In the genomic region with DNA sequence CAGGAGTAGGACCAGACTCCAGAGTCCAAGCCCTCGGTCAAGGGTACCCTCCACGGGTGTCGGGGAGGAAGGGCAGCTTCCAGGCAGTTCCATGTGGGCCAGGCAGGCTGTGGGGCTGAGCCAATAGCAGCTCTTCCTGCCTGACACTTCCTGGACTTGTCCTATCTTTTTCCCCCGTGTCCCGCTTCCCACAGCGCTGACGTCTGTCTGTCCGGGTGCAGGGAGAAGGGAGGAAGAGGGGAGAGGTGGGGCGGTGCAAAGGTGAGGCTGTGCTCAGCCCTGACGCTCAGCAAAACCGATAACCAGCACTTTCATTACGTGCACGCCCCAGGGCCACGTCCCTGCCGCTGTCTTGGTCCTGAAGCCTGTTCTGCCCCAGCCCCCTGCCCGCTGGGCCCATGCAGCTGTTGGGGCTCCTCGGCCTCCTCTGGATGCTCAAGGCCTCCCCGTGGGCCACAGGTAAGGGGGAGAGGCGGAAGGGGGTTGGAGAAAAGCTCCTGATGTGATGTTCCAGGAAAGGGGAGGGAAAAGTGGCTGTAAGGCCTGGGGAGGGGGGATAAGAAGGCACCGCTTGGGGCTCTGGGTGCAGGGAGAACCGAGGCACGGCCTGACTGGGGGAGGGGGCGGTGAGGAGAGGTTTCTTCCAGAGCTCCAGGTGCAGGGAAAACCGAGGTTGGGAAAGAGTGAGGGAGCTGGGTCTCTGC, we compare ENCODE assay signal across 16 cellular contexts. TPM values are rescaled to one million over a fixed set of nuclear protein-coding genes. Genes with fewer than 3 reads are reported as not detected.
DNase-seq lines count a peak whose midpoint lies in the region; ATAC-seq and TF ChIP-seq lines count a peak whose summit lies in the region.
"Had no signal": no experiment of that assay in that cellular context is flagged by ENCODE, and none has a peak within 500 bp of the region (broad histone marks: within the 10 kb centered on the region; RNA-seq: fewer than 3 reads in every experiment).

A gene with protein sequence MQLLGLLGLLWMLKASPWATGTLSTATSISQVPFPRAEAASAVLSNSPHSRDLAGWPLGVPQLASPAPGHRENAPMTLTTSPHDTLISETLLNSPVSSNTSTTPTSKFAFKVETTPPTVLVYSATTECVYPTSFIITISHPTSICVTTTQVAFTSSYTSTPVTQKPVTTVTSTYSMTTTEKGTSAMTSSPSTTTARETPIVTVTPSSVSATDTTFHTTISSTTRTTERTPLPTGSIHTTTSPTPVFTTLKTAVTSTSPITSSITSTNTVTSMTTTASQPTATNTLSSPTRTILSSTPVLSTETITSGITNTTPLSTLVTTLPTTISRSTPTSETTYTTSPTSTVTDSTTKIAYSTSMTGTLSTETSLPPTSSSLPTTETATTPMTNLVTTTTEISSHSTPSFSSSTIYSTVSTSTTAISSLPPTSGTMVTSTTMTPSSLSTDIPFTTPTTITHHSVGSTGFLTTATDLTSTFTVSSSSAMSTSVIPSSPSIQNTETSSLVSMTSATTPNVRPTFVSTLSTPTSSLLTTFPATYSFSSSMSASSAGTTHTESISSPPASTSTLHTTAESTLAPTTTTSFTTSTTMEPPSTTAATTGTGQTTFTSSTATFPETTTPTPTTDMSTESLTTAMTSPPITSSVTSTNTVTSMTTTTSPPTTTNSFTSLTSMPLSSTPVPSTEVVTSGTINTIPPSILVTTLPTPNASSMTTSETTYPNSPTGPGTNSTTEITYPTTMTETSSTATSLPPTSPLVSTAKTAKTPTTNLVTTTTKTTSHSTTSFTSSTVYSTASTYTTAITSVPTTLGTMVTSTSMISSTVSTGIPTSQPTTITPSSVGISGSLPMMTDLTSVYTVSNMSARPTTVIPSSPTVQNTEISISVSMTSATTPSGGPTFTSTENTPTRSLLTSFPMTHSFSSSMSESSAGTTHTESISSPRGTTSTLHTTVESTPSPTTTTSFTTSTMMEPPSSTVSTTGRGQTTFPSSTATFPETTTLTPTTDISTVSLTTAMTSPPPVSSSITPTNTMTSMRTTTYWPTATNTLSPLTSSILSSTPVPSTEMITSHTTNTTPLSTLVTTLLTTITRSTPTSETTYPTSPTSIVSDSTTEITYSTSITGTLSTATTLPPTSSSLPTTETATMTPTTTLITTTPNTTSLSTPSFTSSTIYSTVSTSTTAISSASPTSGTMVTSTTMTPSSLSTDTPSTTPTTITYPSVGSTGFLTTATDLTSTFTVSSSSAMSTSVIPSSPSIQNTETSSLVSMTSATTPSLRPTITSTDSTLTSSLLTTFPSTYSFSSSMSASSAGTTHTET (N-terminal part only) (plus strand): TSS at position 308 of the 704 bp plus-strand sequence. CDS start 91 bp downstream, at position 399.

- in situ Hi-C loops in GM13976 (cut with MboI; ENCODE audit: low sequenced_read_pairs, unreplicated experiment), result no loop called here
- in situ Hi-C loops in Panc1 (cut with HindIII; ENCODE audit: low pct_unique_long_range_greater_than_20kb, low sequenced_read_pairs), result no loop called here

- H3K9me3 ChIP-seq in Panc1 (ENCODE audit: control insufficient read depth, insufficient read depth, low read depth, low read length) (no peaks in the 10 kb centered on the region), iPS-18c (ENCODE audit: control insufficient read depth, insufficient read depth, low read length) (no peaks in the 10 kb centered on the region), prostate gland (no peaks in the 10 kb centered on the region)
- H3K9me3 ChIP-seq: testis had no signal

- 40% methylated on average over 24 of the region's 24 CpGs for WGBS in prostate gland

- H3K36me3 ChIP-seq in Panc1 (ENCODE audit: control insufficient read depth, insufficient read depth, low read length) (no peaks in the 10 kb centered on the region), prostate gland (no peaks in the 10 kb centered on the region)

- ATAC-seq in Panc1 (no peak), GM19328 (IDR thresholded peaks at IDR 0.05; ENCODE audit: unreplicated experiment) (no peak), HG02970 (IDR thresholded peaks at IDR 0.05; ENCODE audit: low FRiP score, unreplicated experiment) (no peak)
- ATAC-seq: activated naive CD8-positive, alpha-beta T cell treated with anti-CD3 and anti-CD28 coated beads, Interleukin-2, amount 50 U/mL, for 24 hours; effector memory CD8-positive, alpha-beta T cell had no signal

- DNase-seq in GM13976 (ENCODE audit: low spot score), result peak; percentile 23
- no peak for DNase-seq in Panc1 (ENCODE audit: low read depth, low spot score)
- DNase-seq in prostate gland (ENCODE audit: low spot score), result no peak
- no peak for DNase-seq in hepatic stellate cell (ENCODE audit: low spot score)
- no peak for DNase-seq in cerebellar cortex (ENCODE audit: low spot score)
- DNase-seq: activated naive CD8-positive, alpha-beta T cell treated with anti-CD3 and anti-CD28 coated beads, Interleukin-2, amount 50 U/mL, for 24 hours; effector memory CD8-positive, alpha-beta T cell; mammary epithelial cell; NCI-H1417 treated with DMSO at 0.1 percent for 48 hours; right cardiac atrium; testis had no signal

- no peak for TF ChIP-seq POLR2A in prostate gland (IDR thresholded peaks at IDR 0.05)

- H3K4me3 ChIP-seq in Panc1 (ENCODE audit: low read depth in 2 of 2, low read length in 2 of 2), result no peak within 1 kb of the TSS
- peak within 1 kb of the TSS; percentile 9 for H3K4me3 ChIP-seq in iPS-18c (ENCODE audit: insufficient read depth, low read depth, low read length)
- no peak within 1 kb of the TSS for H3K4me3 ChIP-seq in prostate gland
- H3K4me3 ChIP-seq: testis had no signal

- no TSS peak for BruUV-seq in Panc1 (replicated peaks; lab: Mats Ljungman, UMichigan)

- no peaks in the 10 kb centered on the region for H3K27me3 ChIP-seq in Panc1 (ENCODE audit: control insufficient read depth, insufficient read depth, low read length)
- peaks cover 9% of the 10 kb centered on the region for H3K27me3 ChIP-seq in prostate gland (replicated peaks; ENCODE audit: insufficient read depth)
- H3K27me3 ChIP-seq: testis had no signal

- POLR2A ChIA-PET in Panc1 (lab: Charles Lee), result no interaction called here

- H3K27ac ChIP-seq in Panc1 (ENCODE audit: low read length) (no peak within 1 kb of the TSS), prostate gland (no peak within 1 kb of the TSS)
- H3K27ac ChIP-seq: HL-60, testis had no signal

- CTCF ChIA-PET in Panc1 (lab: Charles Lee), result no interaction called here

- H3K4me1 ChIP-seq in Panc1 (ENCODE audit: control insufficient read depth, insufficient read depth, low read length) (no peaks in the 10 kb centered on the region), prostate gland (replicated peaks) (no peaks in the 10 kb centered on the region)
- H3K4me1 ChIP-seq: testis had no signal

- intact Hi-C loops in Panc1 (cut with micrococcal nuclease; ENCODE audit: unreplicated experiment) (no loop called here), prostate gland (cut with DNase I) (no loop called here)

- TF ChIP-seq CTCF in GM13976 (IDR thresholded peaks at IDR 0.05; ENCODE audit: borderline replicate concordance, control extremely low read depth, extremely low read depth, insufficient read depth, missing control alignments), result no peak
- no peak for TF ChIP-seq CTCF in Panc1 (IDR thresholded peaks at IDR 0.05)
- no peak for TF ChIP-seq CTCF in prostate gland (IDR thresholded peaks at IDR 0.05)

RNA-seq across cellular contexts. Expression of the gene that starts here (rescaled TPM):
- total RNA-seq in Panc1 (2021; ENCODE audit: unreplicated experiment), result 24.7 TPM
- polyA plus RNA-seq in Panc1 (2012; ENCODE audit: insufficient read length), result 67.9 TPM
- 10 to 100 TPM; 28.8 to 46.0 TPM for total RNA-seq in prostate gland
- total RNA-seq: T-helper 1 cell treated with Interleukin-12 subunit alpha and Interleukin-12 subunit beta and Interleukin-4 antibody, amounts not matched to agents 30 ng/mL and 1 ng/mL, for 36 hours had no signal
